Comparison of ENCODE assay signal across 2 cellular contexts in the genomic region with DNA sequence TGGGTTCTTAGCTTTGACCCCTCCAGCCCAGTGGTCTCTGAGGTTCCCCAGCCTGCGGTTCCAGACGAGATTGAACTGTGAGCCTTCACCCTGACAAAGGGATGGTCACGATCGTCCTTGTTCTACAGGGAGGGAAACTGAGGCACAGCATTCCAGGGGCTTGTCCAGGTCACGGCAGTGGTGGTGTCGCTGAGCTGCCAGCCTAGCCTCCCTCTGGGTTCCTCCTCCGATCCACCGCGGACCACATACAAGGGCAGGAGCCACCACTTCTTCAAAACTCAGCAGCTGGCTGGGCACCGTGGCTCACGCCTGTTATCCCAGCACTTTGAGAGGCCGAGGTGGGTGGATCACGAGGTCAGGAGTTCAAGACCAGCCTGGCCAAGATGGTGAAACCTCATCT.
TF ChIP-seq lines count a peak whose summit lies in the region.

No MANE protein-coding gene starts in this region.

TF ChIP-seq in SK-N-SH, 30 proteins besides CTCF, POLR2A, EP300 and RAD21 (continued from another document):
- no peak for TF ChIP-seq TAF1 (IDR thresholded peaks at IDR 0.05; ENCODE audit: borderline replicate concordance, low read depth, low read length)
- TF ChIP-seq, protein P1, sequence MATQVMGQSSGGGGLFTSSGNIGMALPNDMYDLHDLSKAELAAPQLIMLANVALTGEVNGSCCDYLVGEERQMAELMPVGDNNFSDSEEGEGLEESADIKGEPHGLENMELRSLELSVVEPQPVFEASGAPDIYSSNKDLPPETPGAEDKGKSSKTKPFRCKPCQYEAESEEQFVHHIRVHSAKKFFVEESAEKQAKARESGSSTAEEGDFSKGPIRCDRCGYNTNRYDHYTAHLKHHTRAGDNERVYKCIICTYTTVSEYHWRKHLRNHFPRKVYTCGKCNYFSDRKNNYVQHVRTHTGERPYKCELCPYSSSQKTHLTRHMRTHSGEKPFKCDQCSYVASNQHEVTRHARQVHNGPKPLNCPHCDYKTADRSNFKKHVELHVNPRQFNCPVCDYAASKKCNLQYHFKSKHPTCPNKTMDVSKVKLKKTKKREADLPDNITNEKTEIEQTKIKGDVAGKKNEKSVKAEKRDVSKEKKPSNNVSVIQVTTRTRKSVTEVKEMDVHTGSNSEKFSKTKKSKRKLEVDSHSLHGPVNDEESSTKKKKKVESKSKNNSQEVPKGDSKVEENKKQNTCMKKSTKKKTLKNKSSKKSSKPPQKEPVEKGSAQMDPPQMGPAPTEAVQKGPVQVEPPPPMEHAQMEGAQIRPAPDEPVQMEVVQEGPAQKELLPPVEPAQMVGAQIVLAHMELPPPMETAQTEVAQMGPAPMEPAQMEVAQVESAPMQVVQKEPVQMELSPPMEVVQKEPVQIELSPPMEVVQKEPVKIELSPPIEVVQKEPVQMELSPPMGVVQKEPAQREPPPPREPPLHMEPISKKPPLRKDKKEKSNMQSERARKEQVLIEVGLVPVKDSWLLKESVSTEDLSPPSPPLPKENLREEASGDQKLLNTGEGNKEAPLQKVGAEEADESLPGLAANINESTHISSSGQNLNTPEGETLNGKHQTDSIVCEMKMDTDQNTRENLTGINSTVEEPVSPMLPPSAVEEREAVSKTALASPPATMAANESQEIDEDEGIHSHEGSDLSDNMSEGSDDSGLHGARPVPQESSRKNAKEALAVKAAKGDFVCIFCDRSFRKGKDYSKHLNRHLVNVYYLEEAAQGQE (IDR thresholded peaks at IDR 0.05; ENCODE audit: low read depth, low read length): no peak
- TF ChIP-seq, protein P2, sequence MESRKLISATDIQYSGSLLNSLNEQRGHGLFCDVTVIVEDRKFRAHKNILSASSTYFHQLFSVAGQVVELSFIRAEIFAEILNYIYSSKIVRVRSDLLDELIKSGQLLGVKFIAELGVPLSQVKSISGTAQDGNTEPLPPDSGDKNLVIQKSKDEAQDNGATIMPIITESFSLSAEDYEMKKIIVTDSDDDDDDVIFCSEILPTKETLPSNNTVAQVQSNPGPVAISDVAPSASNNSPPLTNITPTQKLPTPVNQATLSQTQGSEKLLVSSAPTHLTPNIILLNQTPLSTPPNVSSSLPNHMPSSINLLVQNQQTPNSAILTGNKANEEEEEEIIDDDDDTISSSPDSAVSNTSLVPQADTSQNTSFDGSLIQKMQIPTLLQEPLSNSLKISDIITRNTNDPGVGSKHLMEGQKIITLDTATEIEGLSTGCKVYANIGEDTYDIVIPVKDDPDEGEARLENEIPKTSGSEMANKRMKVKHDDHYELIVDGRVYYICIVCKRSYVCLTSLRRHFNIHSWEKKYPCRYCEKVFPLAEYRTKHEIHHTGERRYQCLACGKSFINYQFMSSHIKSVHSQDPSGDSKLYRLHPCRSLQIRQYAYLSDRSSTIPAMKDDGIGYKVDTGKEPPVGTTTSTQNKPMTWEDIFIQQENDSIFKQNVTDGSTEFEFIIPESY (IDR thresholded peaks at IDR 0.05; ENCODE audit: borderline replicate concordance, low read depth): no peak

TF ChIP-seq in SK-N-SH treated with all-trans-retinoic acid at 6 μM for 48 hours, 23 proteins besides CTCF, POLR2A, EP300 and RAD21 (continued from another document):
- TF ChIP-seq, protein P3, sequence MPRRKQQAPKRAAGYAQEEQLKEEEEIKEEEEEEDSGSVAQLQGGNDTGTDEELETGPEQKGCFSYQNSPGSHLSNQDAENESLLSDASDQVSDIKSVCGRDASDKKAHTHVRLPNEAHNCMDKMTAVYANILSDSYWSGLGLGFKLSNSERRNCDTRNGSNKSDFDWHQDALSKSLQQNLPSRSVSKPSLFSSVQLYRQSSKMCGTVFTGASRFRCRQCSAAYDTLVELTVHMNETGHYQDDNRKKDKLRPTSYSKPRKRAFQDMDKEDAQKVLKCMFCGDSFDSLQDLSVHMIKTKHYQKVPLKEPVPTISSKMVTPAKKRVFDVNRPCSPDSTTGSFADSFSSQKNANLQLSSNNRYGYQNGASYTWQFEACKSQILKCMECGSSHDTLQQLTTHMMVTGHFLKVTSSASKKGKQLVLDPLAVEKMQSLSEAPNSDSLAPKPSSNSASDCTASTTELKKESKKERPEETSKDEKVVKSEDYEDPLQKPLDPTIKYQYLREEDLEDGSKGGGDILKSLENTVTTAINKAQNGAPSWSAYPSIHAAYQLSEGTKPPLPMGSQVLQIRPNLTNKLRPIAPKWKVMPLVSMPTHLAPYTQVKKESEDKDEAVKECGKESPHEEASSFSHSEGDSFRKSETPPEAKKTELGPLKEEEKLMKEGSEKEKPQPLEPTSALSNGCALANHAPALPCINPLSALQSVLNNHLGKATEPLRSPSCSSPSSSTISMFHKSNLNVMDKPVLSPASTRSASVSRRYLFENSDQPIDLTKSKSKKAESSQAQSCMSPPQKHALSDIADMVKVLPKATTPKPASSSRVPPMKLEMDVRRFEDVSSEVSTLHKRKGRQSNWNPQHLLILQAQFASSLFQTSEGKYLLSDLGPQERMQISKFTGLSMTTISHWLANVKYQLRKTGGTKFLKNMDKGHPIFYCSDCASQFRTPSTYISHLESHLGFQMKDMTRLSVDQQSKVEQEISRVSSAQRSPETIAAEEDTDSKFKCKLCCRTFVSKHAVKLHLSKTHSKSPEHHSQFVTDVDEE (CRISPR knock-in tag; IDR thresholded peaks at IDR 0.05): no peak
- TF ChIP-seq ZFP3 (CRISPR knock-in tag; IDR thresholded peaks at IDR 0.05) (no peak), TOX (CRISPR knock-in tag; IDR thresholded peaks at IDR 0.05; ENCODE audit: borderline replicate concordance) (no peak), ARNTL (CRISPR knock-in tag; IDR thresholded peaks at IDR 0.05; ENCODE audit: borderline replicate concordance, low read depth) (no peak), ISL1 (CRISPR knock-in tag; IDR thresholded peaks at IDR 0.05) (no peak), ZNF565 (CRISPR knock-in tag; conservative IDR thresholded peaks at IDR 0.05; ENCODE audit: low read depth) (no peak), ZNF8 (CRISPR knock-in tag; IDR thresholded peaks at IDR 0.05) (no peak), BACH2 (CRISPR knock-in tag; IDR thresholded peaks at IDR 0.05; ENCODE audit: borderline replicate concordance) (no peak)
- TF ChIP-seq, protein P4, sequence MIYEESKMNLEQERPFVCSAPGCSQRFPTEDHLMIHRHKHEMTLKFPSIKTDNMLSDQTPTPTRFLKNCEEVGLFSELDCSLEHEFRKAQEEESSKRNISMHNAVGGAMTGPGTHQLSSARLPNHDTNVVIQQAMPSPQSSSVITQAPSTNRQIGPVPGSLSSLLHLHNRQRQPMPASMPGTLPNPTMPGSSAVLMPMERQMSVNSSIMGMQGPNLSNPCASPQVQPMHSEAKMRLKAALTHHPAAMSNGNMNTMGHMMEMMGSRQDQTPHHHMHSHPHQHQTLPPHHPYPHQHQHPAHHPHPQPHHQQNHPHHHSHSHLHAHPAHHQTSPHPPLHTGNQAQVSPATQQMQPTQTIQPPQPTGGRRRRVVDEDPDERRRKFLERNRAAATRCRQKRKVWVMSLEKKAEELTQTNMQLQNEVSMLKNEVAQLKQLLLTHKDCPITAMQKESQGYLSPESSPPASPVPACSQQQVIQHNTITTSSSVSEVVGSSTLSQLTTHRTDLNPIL (CRISPR knock-in tag; IDR thresholded peaks at IDR 0.05; ENCODE audit: low read depth): no peak
- TF ChIP-seq, protein P5, sequence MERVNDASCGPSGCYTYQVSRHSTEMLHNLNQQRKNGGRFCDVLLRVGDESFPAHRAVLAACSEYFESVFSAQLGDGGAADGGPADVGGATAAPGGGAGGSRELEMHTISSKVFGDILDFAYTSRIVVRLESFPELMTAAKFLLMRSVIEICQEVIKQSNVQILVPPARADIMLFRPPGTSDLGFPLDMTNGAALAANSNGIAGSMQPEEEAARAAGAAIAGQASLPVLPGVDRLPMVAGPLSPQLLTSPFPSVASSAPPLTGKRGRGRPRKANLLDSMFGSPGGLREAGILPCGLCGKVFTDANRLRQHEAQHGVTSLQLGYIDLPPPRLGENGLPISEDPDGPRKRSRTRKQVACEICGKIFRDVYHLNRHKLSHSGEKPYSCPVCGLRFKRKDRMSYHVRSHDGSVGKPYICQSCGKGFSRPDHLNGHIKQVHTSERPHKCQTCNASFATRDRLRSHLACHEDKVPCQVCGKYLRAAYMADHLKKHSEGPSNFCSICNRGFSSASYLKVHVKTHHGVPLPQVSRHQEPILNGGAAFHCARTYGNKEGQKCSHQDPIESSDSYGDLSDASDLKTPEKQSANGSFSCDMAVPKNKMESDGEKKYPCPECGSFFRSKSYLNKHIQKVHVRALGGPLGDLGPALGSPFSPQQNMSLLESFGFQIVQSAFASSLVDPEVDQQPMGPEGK (CRISPR knock-in tag; IDR thresholded peaks at IDR 0.05; ENCODE audit: borderline replicate concordance): no peak
- TF ChIP-seq, protein P6, sequence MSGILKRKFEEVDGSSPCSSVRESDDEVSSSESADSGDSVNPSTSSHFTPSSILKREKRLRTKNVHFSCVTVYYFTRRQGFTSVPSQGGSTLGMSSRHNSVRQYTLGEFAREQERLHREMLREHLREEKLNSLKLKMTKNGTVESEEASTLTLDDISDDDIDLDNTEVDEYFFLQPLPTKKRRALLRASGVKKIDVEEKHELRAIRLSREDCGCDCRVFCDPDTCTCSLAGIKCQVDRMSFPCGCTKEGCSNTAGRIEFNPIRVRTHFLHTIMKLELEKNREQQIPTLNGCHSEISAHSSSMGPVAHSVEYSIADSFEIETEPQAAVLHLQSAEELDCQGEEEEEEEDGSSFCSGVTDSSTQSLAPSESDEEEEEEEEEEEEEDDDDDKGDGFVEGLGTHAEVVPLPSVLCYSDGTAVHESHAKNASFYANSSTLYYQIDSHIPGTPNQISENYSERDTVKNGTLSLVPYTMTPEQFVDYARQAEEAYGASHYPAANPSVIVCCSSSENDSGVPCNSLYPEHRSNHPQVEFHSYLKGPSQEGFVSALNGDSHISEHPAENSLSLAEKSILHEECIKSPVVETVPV (CRISPR knock-in tag; IDR thresholded peaks at IDR 0.05): no peak
